Comparison of ENCODE assay signal across 33 cellular contexts in the genomic region with DNA sequence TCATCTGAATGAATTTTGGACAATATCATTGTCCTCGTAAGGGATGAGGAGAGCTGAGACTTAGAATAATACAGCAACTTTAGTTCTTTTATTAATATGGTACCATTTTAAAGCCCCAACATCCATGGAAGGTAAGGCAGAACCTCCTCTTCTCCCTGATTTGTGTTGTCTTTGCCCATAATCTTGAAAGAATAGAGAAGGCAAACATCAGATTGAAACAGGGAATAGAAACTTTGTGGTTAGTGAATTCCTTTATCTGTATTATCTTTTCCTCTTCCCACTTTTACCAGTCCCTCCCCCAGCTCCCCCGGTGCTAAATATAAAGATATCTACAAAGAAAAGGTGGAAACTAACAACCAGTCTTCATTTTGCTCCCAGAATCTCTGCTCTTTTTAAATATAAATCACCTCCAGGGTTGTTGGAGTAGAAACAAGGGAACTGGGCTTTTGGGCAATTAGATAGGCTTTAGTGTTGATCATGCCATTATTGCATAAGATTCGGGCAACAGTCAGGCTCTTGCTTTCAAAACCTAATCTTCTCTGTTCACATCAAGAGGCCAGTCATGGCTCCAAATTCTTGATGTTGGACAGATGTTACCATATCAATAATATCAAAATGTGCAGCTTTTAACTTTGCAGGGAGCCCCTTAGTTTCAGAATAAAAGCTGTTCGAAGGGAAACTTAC. TPM values are rescaled to one million over a fixed set of nuclear protein-coding genes. Genes with fewer than 3 reads are reported as not detected.
DNase-seq lines count a peak whose midpoint lies in the region; ATAC-seq, FAIRE-seq and TF ChIP-seq lines count a peak whose summit lies in the region.
"Had no signal": no experiment of that assay in that cellular context is flagged by ENCODE, and none has a peak within 500 bp of the region (broad histone marks: within the 10 kb centered on the region; RNA-seq: fewer than 3 reads in every experiment).

No MANE protein-coding gene starts in this region.

- FAIRE-seq in HTR-8/SVneo (lab: Jason Lieb, UNC) (no peak), D721Med (lab: Jason Lieb, UNC) (no peak)
- FAIRE-seq: GM19239, H54, keratinocyte had no signal

- no peaks in the 10 kb centered on the region for H3K9me3 Mint-ChIP-seq in activated B cell treated with CpG ODN at 0.5 μM for 24 hours
- no peaks in the 10 kb centered on the region for H3K9me3 Mint-ChIP-seq in stimulated activated memory B cell treated with anti-CD40 and anti-IgM and Interleukin-4, amounts not matched to agents 10 μg/mL and 1 μg/mL and 100 μg/mL, for 72 hours
- H3K9me3 Mint-ChIP-seq: activated CD4-positive, alpha-beta T cell treated with anti-CD3 and anti-CD28 coated beads, Interleukin-2, amount 10 ng/mL, durations not matched to agents 24 days and 14 days; CD4-positive, CD25-positive, alpha-beta regulatory T cell; naive thymus-derived CD8-positive, alpha-beta T cell had no signal

- 0 out of 2 replicates have a peak, but pooled peaks cover 3% of the 10 kb centered on the region for H4K20me1 ChIP-seq in DOHH2 (ENCODE audit: control insufficient read depth, insufficient read depth, low read depth, low read length)

- no peak overlapping the region for H3K4me3 Mint-ChIP-seq in activated B cell treated with CpG ODN at 0.5 μM for 24 hours
- no peak overlapping the region for H3K4me3 Mint-ChIP-seq in stimulated activated memory B cell treated with anti-CD40 and anti-IgM and Interleukin-4, amounts not matched to agents 10 μg/mL and 1 μg/mL and 100 μg/mL, for 72 hours
- H3K4me3 Mint-ChIP-seq: activated CD4-positive, alpha-beta T cell treated with anti-CD3 and anti-CD28 coated beads, Interleukin-2, amount 10 ng/mL, durations not matched to agents 24 days and 14 days; activated naive CD8-positive, alpha-beta T cell; CD4-positive, CD25-positive, alpha-beta regulatory T cell; naive thymus-derived CD8-positive, alpha-beta T cell had no signal

- CTCF ChIA-PET in activated B cell treated with CpG ODN at 0.5 μM for 24 hours (lab: Charles Lee): no interaction called here

- no peak overlapping the region for H3K27ac ChIP-seq in DOHH2 (ENCODE audit: low read depth, low read length)
- H3K27ac ChIP-seq: PC-9, prostate gland, tibial nerve had no signal

- no peaks in the 10 kb centered on the region for H3K27me3 Mint-ChIP-seq in activated B cell treated with CpG ODN at 0.5 μM for 24 hours
- no peaks in the 10 kb centered on the region for H3K27me3 Mint-ChIP-seq in stimulated activated memory B cell treated with anti-CD40 and anti-IgM and Interleukin-4, amounts not matched to agents 10 μg/mL and 1 μg/mL and 100 μg/mL, for 72 hours
- H3K27me3 Mint-ChIP-seq: activated CD4-positive, alpha-beta T cell treated with anti-CD3 and anti-CD28 coated beads, Interleukin-2, amount 10 ng/mL, durations not matched to agents 24 days and 14 days; activated naive CD8-positive, alpha-beta T cell; CD4-positive, CD25-positive, alpha-beta regulatory T cell; naive thymus-derived CD8-positive, alpha-beta T cell had no signal

- peaks cover 7% of the 10 kb centered on the region; the same call in 1 of the 2 replicates for H3F3A ChIP-seq in DOHH2 (ENCODE audit: control insufficient read depth, insufficient read depth)

- POLR2A ChIA-PET in activated B cell treated with CpG ODN at 0.5 μM for 24 hours (lab: Charles Lee): no interaction called here

- peak overlapping the region; percentile 56 for H3K4me2 ChIP-seq in DOHH2 (ENCODE audit: low read length)
- H3K4me2 ChIP-seq: PC-9 had no signal

- no peaks in the 10 kb centered on the region for H3K9me2 ChIP-seq in DOHH2 (replicated peaks; ENCODE audit: control insufficient read depth, low read length)

- peak; percentile 73 for DNase-seq in NOMO-1 treated with DMSO at 0.1 percent for 48 hours (lab: John Stamatoyannopoulos, UW; ENCODE audit: unreplicated experiment)
- no peak for DNase-seq in activated B cell treated with CpG ODN at 0.5 μM for 24 hours
- DNase-seq in mucosa of gallbladder (ENCODE audit: low spot score): no peak
- no peak for DNase-seq in HTR-8/SVneo (ENCODE audit: insufficient read length, low spot score)
- no peak for DNase-seq in NCI-H2107 treated with DMSO at 0.1 percent for 48 hours (lab: John Stamatoyannopoulos, UW; ENCODE audit: unreplicated experiment)
- no peak for DNase-seq in D721Med (ENCODE audit: insufficient read length, low spot score)
- DNase-seq: activated CD4-positive, alpha-beta T cell treated with anti-CD3 and anti-CD28 coated beads, Interleukin-2, amount 10 ng/mL, durations not matched to agents 24 days and 14 days; activated effector memory CD4-positive, alpha-beta T cell treated with anti-CD3 and anti-CD28 coated beads, Interleukin-2, amount 50 U/mL, for 16 hours; activated T-cell treated with anti-CD3 and anti-CD28 coated beads, Interleukin-2, amount 50 U/mL, for 1 hour; CD4-positive, CD25-positive, alpha-beta regulatory T cell; foreskin fibroblast; head of caudate nucleus; KG1; midbrain; naive thymus-derived CD8-positive, alpha-beta T cell; NCI-H2107; NCI-H446; NCI-H82; nucleus accumbens; PC-9; stimulated activated CD4-positive, alpha-beta T cell treated with anti-CD3 and anti-CD28 coated beads, Interleukin-2, amount 100 ng/mL, for 48 hours; SW 1271 had no signal

- H3K9me3 ChIP-seq in DOHH2 (ENCODE audit: control insufficient read depth, insufficient read depth, low read length): no peaks in the 10 kb centered on the region
- H3K9me3 ChIP-seq: esophagus muscularis mucosa, prostate gland, tibial nerve had no signal

- peaks cover 67% of the 10 kb centered on the region for H3K4me1 Mint-ChIP-seq in activated B cell treated with CpG ODN at 0.5 μM for 24 hours
- peaks cover 73% of the 10 kb centered on the region for H3K4me1 Mint-ChIP-seq in stimulated activated memory B cell treated with anti-CD40 and anti-IgM and Interleukin-4, amounts not matched to agents 10 μg/mL and 1 μg/mL and 100 μg/mL, for 72 hours

- no peak for ATAC-seq in activated B cell treated with CpG ODN at 0.5 μM for 24 hours (ENCODE audit: low read depth)
- no peak for ATAC-seq in stimulated activated memory B cell treated with anti-CD40 and anti-IgM and Interleukin-4, amounts not matched to agents 10 μg/mL and 1 μg/mL and 100 μg/mL, for 72 hours
- ATAC-seq: naive thymus-derived CD8-positive, alpha-beta T cell; Right ventricle myocardium inferior; sciatic nerve had no signal

- H3K27me3 ChIP-seq in DOHH2 (ENCODE audit: control insufficient read depth, low read length): no peaks in the 10 kb centered on the region
- H3K27me3 ChIP-seq: esophagus muscularis mucosa, tibial nerve had no signal

- peaks cover 62% of the 10 kb centered on the region for H3K36me3 Mint-ChIP-seq in activated B cell treated with CpG ODN at 0.5 μM for 24 hours (ENCODE audit: low read depth)
- peaks cover 41% of the 10 kb centered on the region for H3K36me3 Mint-ChIP-seq in stimulated activated memory B cell treated with anti-CD40 and anti-IgM and Interleukin-4, amounts not matched to agents 10 μg/mL and 1 μg/mL and 100 μg/mL, for 72 hours

- TF ChIP-seq CTCF in DOHH2 (IDR thresholded peaks at IDR 0.05; ENCODE audit: low read depth, low read length, poor library complexity, severe bottlenecking) (no peak), activated B cell treated with CpG ODN at 0.5 μM for 24 hours (IDR thresholded peaks at IDR 0.05) (no peak), D721Med (IDR thresholded peaks at IDR 0.05; ENCODE audit: insufficient read depth, missing control alignments) (no peak)

- H3K79me2 ChIP-seq in DOHH2 (ENCODE audit: control insufficient read depth, low read length): peaks cover 21% of the 10 kb centered on the region

- peak overlapping the region; percentile 20 for H3K27ac Mint-ChIP-seq in activated B cell treated with CpG ODN at 0.5 μM for 24 hours
- peak overlapping the region; percentile 31 for H3K27ac Mint-ChIP-seq in stimulated activated memory B cell treated with anti-CD40 and anti-IgM and Interleukin-4, amounts not matched to agents 10 μg/mL and 1 μg/mL and 100 μg/mL, for 72 hours
- H3K27ac Mint-ChIP-seq: activated CD4-positive, alpha-beta T cell treated with anti-CD3 and anti-CD28 coated beads, Interleukin-2, amount 10 ng/mL, durations not matched to agents 24 days and 14 days; activated naive CD8-positive, alpha-beta T cell; CD4-positive, CD25-positive, alpha-beta regulatory T cell; naive thymus-derived CD8-positive, alpha-beta T cell had no signal

- peak overlapping the region; percentile 18 for H3K4me3 ChIP-seq in DOHH2 (ENCODE audit: low read length)
- H3K4me3 ChIP-seq: esophagus muscularis mucosa, PC-9, prostate gland, tibial nerve had no signal

- H3K4me1 ChIP-seq in DOHH2 (ENCODE audit: control insufficient read depth, low read length): peaks cover 17% of the 10 kb centered on the region
- H3K4me1 ChIP-seq: prostate gland had no signal

- H3K36me3 ChIP-seq in DOHH2 (ENCODE audit: control insufficient read depth, low read length): peaks cover 7% of the 10 kb centered on the region; the same call in 1 of the 2 replicates
- H3K36me3 ChIP-seq: prostate gland, tibial nerve had no signal

- intact Hi-C loops in activated B cell treated with CpG ODN at 0.5 μM for 24 hours (cut with micrococcal nuclease): loop anchor here (2.0 kb wide), 1 partner anchor 15 kb away; no protein-coding TSS in a partner anchor

RNA-seq across cellular contexts. Expression of gene ITPR1, which starts 32.5 kb away (rescaled TPM):
- total RNA-seq in activated B cell treated with CpG ODN at 0.5 μM for 24 hours: 116 and 143 TPM in 2 replicates
- total RNA-seq in mucosa of gallbladder: 90.5 TPM

RNA-seq across cellular contexts. Expression of gene SUMF1, which starts 58.6 kb away (rescaled TPM):
- total RNA-seq in activated B cell treated with CpG ODN at 0.5 μM for 24 hours (18.4 and 20.7 TPM in 2 replicates), mucosa of gallbladder (38.7 TPM)
